ENCODE assay signal across 2 cellular contexts in the genomic region with DNA sequence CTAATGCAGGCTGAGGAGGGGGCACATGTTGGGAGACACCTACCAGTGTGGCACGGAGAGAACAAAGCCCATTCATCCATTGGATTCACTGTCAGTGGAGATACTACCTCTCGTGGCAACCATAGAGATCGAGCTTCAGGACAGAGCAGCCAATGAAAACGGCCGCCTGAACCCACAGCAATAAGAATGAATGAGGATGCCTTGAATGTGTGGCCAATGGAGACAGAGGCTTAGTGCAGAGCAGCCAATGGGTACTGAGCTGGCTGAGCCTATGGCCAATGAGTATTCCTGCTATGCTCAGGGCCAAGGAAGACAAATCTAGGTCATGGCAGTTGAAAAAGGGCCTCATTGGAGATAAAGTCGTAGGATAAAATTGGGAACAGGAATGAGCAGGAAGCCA.
TF ChIP-seq lines count a peak whose summit lies in the region.

No MANE protein-coding gene starts in this region.

TF ChIP-seq in K562, 482 proteins besides CTCF, POLR2A, EP300 and RAD21 (continues in another document):
- no peak for TF ChIP-seq ZNF12 (CRISPR knock-in tag; IDR thresholded peaks at IDR 0.05)
- TF ChIP-seq ZNF583 (CRISPR knock-in tag; IDR thresholded peaks at IDR 0.05) = no peak
- no peak for TF ChIP-seq KAT7 (CRISPR knock-in tag; IDR thresholded peaks at IDR 0.05; ENCODE audit: borderline replicate concordance)
- TF ChIP-seq, protein P1, sequence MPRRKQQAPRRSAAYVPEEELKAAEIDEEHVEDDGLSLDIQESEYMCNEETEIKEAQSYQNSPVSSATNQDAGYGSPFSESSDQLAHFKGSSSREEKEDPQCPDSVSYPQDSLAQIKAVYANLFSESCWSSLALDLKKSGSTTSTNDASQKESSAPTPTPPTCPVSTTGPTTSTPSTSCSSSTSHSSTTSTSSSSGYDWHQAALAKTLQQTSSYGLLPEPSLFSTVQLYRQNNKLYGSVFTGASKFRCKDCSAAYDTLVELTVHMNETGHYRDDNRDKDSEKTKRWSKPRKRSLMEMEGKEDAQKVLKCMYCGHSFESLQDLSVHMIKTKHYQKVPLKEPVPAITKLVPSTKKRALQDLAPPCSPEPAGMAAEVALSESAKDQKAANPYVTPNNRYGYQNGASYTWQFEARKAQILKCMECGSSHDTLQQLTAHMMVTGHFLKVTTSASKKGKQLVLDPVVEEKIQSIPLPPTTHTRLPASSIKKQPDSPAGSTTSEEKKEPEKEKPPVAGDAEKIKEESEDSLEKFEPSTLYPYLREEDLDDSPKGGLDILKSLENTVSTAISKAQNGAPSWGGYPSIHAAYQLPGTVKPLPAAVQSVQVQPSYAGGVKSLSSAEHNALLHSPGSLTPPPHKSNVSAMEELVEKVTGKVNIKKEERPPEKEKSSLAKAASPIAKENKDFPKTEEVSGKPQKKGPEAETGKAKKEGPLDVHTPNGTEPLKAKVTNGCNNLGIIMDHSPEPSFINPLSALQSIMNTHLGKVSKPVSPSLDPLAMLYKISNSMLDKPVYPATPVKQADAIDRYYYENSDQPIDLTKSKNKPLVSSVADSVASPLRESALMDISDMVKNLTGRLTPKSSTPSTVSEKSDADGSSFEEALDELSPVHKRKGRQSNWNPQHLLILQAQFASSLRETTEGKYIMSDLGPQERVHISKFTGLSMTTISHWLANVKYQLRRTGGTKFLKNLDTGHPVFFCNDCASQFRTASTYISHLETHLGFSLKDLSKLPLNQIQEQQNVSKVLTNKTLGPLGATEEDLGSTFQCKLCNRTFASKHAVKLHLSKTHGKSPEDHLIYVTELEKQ (CRISPR knock-in tag; IDR thresholded peaks at IDR 0.05) = no peak
- TF ChIP-seq SIRT6 (IDR thresholded peaks at IDR 0.05; ENCODE audit: low read depth, low read length) = no peak
- TF ChIP-seq ETS2 (tag; IDR thresholded peaks at IDR 0.05; ENCODE audit: borderline replicate concordance, poor library complexity, severe bottlenecking) = no peak
- no peak for TF ChIP-seq ZNF79 (CRISPR knock-in tag; IDR thresholded peaks at IDR 0.05; ENCODE audit: low read depth)
- peak; percentile 49 for TF ChIP-seq ASH1L (IDR thresholded peaks at IDR 0.05; ENCODE audit: borderline replicate concordance, low read depth, partially characterized antibody)
- peak; percentile 48 for TF ChIP-seq NFYB (IDR thresholded peaks at IDR 0.05; ENCODE audit: extremely low read depth, insufficient read length)
- no peak for TF ChIP-seq ZNF316 (IDR thresholded peaks at IDR 0.05)
- TF ChIP-seq NR2C2 (CRISPR knock-in tag; IDR thresholded peaks at IDR 0.05) = no peak
- no peak for TF ChIP-seq NR2C2 (tag; IDR thresholded peaks at IDR 0.05)
- no peak for TF ChIP-seq BRCA1 (IDR thresholded peaks at IDR 0.05)
- no peak for TF ChIP-seq BRCA1 (CRISPR knock-in tag; IDR thresholded peaks at IDR 0.05)
- no peak for TF ChIP-seq SMARCA4 (IDR thresholded peaks at IDR 0.05)
- TF ChIP-seq, protein P2, sequence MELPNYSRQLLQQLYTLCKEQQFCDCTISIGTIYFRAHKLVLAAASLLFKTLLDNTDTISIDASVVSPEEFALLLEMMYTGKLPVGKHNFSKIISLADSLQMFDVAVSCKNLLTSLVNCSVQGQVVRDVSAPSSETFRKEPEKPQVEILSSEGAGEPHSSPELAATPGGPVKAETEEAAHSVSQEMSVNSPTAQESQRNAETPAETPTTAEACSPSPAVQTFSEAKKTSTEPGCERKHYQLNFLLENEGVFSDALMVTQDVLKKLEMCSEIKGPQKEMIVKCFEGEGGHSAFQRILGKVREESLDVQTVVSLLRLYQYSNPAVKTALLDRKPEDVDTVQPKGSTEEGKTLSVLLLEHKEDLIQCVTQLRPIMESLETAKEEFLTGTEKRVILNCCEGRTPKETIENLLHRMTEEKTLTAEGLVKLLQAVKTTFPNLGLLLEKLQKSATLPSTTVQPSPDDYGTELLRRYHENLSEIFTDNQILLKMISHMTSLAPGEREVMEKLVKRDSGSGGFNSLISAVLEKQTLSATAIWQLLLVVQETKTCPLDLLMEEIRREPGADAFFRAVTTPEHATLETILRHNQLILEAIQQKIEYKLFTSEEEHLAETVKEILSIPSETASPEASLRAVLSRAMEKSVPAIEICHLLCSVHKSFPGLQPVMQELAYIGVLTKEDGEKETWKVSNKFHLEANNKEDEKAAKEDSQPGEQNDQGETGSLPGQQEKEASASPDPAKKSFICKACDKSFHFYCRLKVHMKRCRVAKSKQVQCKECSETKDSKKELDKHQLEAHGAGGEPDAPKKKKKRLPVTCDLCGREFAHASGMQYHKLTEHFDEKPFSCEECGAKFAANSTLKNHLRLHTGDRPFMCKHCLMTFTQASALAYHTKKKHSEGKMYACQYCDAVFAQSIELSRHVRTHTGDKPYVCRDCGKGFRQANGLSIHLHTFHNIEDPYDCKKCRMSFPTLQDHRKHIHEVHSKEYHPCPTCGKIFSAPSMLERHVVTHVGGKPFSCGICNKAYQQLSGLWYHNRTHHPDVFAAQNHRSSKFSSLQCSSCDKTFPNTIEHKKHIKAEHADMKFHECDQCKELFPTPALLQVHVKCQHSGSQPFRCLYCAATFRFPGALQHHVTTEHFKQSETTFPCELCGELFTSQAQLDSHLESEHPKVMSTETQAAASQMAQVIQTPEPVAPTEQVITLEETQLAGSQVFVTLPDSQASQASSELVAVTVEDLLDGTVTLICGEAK (IDR thresholded peaks at IDR 0.05) = no peak
- TF ChIP-seq, protein P2 (CRISPR knock-in tag; IDR thresholded peaks at IDR 0.05) = no peak
- peak; percentile 43 for TF ChIP-seq FOS (IDR thresholded peaks at IDR 0.05; ENCODE audit: extremely low read depth, insufficient read length)

TF ChIP-seq in GM12891, 5 proteins besides CTCF, POLR2A, EP300 and RAD21:
- no peak for TF ChIP-seq PAX5 (IDR thresholded peaks at IDR 0.05; ENCODE audit: insufficient read depth, low read length, severe bottlenecking)
- TF ChIP-seq SPI1 (IDR thresholded peaks at IDR 0.05; ENCODE audit: low read depth, low read length) = no peak
- TF ChIP-seq POU2F2 (IDR thresholded peaks at IDR 0.05; ENCODE audit: low read depth, low read length) = no peak
- TF ChIP-seq TAF1 (IDR thresholded peaks at IDR 0.05; ENCODE audit: low read depth, low read length) = no peak
